ENCODE assay signal across 8 cellular contexts in the genomic region with DNA sequence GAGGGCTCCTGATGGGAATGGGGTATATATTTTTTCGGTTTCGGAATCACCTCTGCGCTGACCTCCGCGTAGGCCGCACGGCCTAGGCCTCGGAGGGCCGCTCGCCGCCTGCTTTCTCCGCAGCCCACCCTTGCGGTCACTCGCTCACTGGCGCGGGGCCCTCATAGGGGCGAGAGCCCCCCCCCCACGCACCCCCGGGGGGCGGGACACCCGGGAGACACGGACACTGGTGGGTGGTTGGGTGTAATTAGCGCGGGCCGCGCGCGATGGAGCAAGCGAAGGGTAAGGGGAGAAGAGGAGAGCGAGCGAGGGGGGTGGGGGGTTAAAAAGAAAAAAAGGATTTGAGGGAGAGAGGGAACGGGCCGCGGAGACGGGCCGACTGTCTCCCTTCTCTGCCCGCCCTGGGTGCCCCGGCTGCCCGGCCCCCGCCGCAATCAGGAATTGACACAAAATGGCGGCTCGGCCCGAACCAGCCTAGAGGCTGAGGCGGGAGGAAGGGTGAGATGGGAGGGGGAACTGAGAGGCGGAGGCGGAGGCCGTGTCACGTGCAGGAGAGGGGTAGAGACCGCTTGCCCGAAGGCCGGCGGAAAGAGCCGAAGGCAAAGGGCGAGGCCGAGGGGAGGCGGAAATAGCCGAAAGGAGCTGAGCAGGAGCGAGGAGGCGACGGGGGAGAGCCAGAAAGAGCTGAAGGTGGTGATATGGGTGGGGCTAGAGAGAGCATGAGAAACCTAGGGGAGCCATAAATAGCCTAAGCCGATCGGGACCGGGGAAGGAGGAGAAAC. TPM values are rescaled to one million over a fixed set of nuclear protein-coding genes. Genes with fewer than 3 reads are reported as not detected.
DNase-seq lines count a peak whose midpoint lies in the region; ATAC-seq, FAIRE-seq and TF ChIP-seq lines count a peak whose summit lies in the region.

No MANE protein-coding gene starts in this region.

- peaks cover 20% of the 10 kb centered on the region for H3K4me1 ChIP-seq in cardiac muscle cell (ENCODE audit: low read depth)
- H3K4me1 ChIP-seq in parathyroid adenoma: peaks cover 21% of the 10 kb centered on the region
- peaks cover 0 to 35% (median 24%) of the 10 kb centered on the region in 4 donors for H3K4me1 ChIP-seq in tibial nerve

- FAIRE-seq in GM12892 (lab: Jason Lieb, UNC): peak; percentile 98

- peak; percentile 36 to 99 for TF ChIP-seq EP300 in tibial nerve (IDR thresholded peaks at IDR 0.05)

- no peak for TF ChIP-seq CTCF in cardiac muscle cell (IDR thresholded peaks at IDR 0.05; ENCODE audit: low read depth, low read length)
- peak; percentile 9 for TF ChIP-seq CTCF in parathyroid adenoma (IDR thresholded peaks at IDR 0.05)
- TF ChIP-seq CTCF in tibial nerve (IDR thresholded peaks at IDR 0.05): peak in 1 of 5 experiments; percentile 27

- no peaks in the 10 kb centered on the region for H3K27me3 ChIP-seq in cardiac muscle cell
- no peaks in the 10 kb centered on the region for H3K27me3 ChIP-seq in parathyroid adenoma (ENCODE audit: control insufficient read depth, insufficient read depth, low read length)
- H3K27me3 ChIP-seq in tibial nerve: no peaks in the 10 kb centered on the region

- H3K79me2 ChIP-seq in parathyroid adenoma: peaks cover 7% of the 10 kb centered on the region

- H2AFZ ChIP-seq in parathyroid adenoma: peak overlapping the region; percentile 79

- peak overlapping the region; percentile 100 for H3K9ac ChIP-seq in parathyroid adenoma

- H3K27ac ChIP-seq in adipose tissue (ENCODE audit: low read depth, low read length): peak overlapping the region; percentile 98
- peak overlapping the region; percentile 100 for H3K27ac ChIP-seq in cardiac muscle cell
- H3K27ac ChIP-seq in parathyroid adenoma: peak overlapping the region; percentile 99
- H3K27ac ChIP-seq in tibial nerve: peak overlapping the region; percentile 100

- ATAC-seq in HG02840 (IDR thresholded peaks at IDR 0.05; ENCODE audit: low FRiP score, unreplicated experiment): peak; percentile 86

- H3K9me3 ChIP-seq in cardiac muscle cell (ENCODE audit: low read depth) (no peaks in the 10 kb centered on the region), parathyroid adenoma (ENCODE audit: control insufficient read depth, low read length) (no peaks in the 10 kb centered on the region), tibial nerve (no peaks in the 10 kb centered on the region)

- H3K36me3 ChIP-seq in cardiac muscle cell: no peaks in the 10 kb centered on the region
- H3K36me3 ChIP-seq in parathyroid adenoma (ENCODE audit: control insufficient read depth, insufficient read depth, low read length): no peaks in the 10 kb centered on the region
- no peaks in the 10 kb centered on the region for H3K36me3 ChIP-seq in tibial nerve

- H3K4me3 ChIP-seq in cardiac muscle cell (peak overlapping the region; percentile 82), parathyroid adenoma (ENCODE audit: low read depth, low read length) (peak overlapping the region; percentile 99), tibial nerve (peak overlapping the region; percentile 77 to 98 (median 81))

- 0 to 1% (median 1%) methylated on average over 60 to 64 of the region's 64 CpGs for WGBS in adipose tissue, 3 donors
- 0% methylated on average over 51 to 59 of the region's 64 CpGs for WGBS in tibial nerve, 2 donors

- DNase-seq in GM12892 (ENCODE audit: insufficient read length) (peak; percentile 87), NCI-H1436 (lab: John Stamatoyannopoulos, UW) (peak; percentile 99), SW480 (ENCODE audit: low spot score) (peak; percentile 100), cardiac muscle cell (ENCODE audit: low read depth in 1 of 2, low spot score in 1 of 2) (peak; percentile 99 to 100), tibial nerve (ENCODE audit: low spot score in 2 of 2) (peak; percentile 98)

- TF ChIP-seq POLR2A in GM12892 (IDR thresholded peaks at IDR 0.05; ENCODE audit: low read depth, low read length) (peak; percentile 85; the same call in 1 of the 2 replicates), tibial nerve (IDR thresholded peaks at IDR 0.05) (peak; percentile 82 to 85)

- peak overlapping the region; percentile 98 for H3K4me2 ChIP-seq in parathyroid adenoma (ENCODE audit: low read length)

RNA-seq across cellular contexts. Expression of gene ZC3H4, which starts 0.7 kb away (rescaled TPM):
- polyA plus RNA-seq in GM12892 (2012; ENCODE audit: missing spikeins): 26.0 TPM
- polyA plus RNA-seq in adipose tissue (10 to 100 TPM in 1 of 3 donors, 1 to 10 TPM in 2; 7.1 to 17.9 (median 9.5) TPM), cardiac muscle cell (4.2 and 5.0 TPM in 2 replicates)
- total RNA-seq in cardiac muscle cell (23.2 and 34.6 TPM in 2 replicates), tibial nerve (10 to 100 TPM; 25.5 to 40.4 (median 34.2) TPM)

RNA-seq across cellular contexts. Expression of gene SAE1, which starts 17.8 kb away (rescaled TPM):
- 109 TPM for polyA plus RNA-seq in GM12892 (2012; ENCODE audit: missing spikeins)
- polyA plus RNA-seq in adipose tissue (10 to 100 TPM; 25.5 to 50.0 (median 42.2) TPM), cardiac muscle cell (171 and 213 TPM in 2 replicates)
- total RNA-seq in cardiac muscle cell (128 and 148 TPM in 2 replicates), tibial nerve (10 to 100 TPM; 37.9 to 66.9 (median 50.8) TPM)

Comparison
In these comparisons a context has a peak if more than half of its experiments do, and no peak if none do; other contexts are left out.
1. Peak in every context shown above with its lines: DNase-seq, ATAC-seq, H3K4me3 ChIP-seq and H3K27ac ChIP-seq.